1 cellular context compared by ENCODE assay signal in genomic region chr18:67516432-67517223, GRCh38.
TF ChIP-seq lines count a peak whose summit lies in the region.

DSEL (minus strand) TSS chr18:67516720; CDS start chr18:67514608, 2,112 bp downstream.

TF ChIP-seq in HepG2, 621 proteins besides CTCF, POLR2A, EP300 and RAD21 (continued from another document and continues in another):
- no peak for TF ChIP-seq ZNF646 (CRISPR knock-in tag; IDR thresholded peaks at IDR 0.05)
- TF ChIP-seq ZNF142 (CRISPR knock-in tag; IDR thresholded peaks at IDR 0.05): no peak
- TF ChIP-seq ZNF317 (CRISPR knock-in tag; IDR thresholded peaks at IDR 0.05): no peak
- no peak for TF ChIP-seq PATZ1 (CRISPR knock-in tag; IDR thresholded peaks at IDR 0.05)
- 0 out of 2 replicates have a peak, but pooled peaks have one; percentile 75 for TF ChIP-seq ZNF674 (CRISPR knock-in tag; IDR thresholded peaks at IDR 0.05; ENCODE audit: low read depth)
- TF ChIP-seq RFXAP (CRISPR knock-in tag; IDR thresholded peaks at IDR 0.05; ENCODE audit: borderline replicate concordance): no peak
- no peak for TF ChIP-seq ZBED4 (CRISPR knock-in tag; IDR thresholded peaks at IDR 0.05; ENCODE audit: borderline replicate concordance)
- TF ChIP-seq ZFP62 (CRISPR knock-in tag; IDR thresholded peaks at IDR 0.05): no peak
- no peak for TF ChIP-seq HNF1B (CRISPR knock-in tag; IDR thresholded peaks at IDR 0.05)
- TF ChIP-seq ZNF761 (CRISPR knock-in tag; conservative IDR thresholded peaks at IDR 0.05): no peak
- no peak for TF ChIP-seq ZBTB21 (CRISPR knock-in tag; IDR thresholded peaks at IDR 0.05)
- TF ChIP-seq ZSCAN29 (CRISPR knock-in tag; conservative IDR thresholded peaks at IDR 0.05): no peak
- peak; percentile 14; the same call in 1 of the 2 replicates for TF ChIP-seq ZBTB43 (CRISPR knock-in tag; conservative IDR thresholded peaks at IDR 0.05)
- no peak for TF ChIP-seq MLX (CRISPR knock-in tag; IDR thresholded peaks at IDR 0.05)
- TF ChIP-seq DRAP1 (CRISPR knock-in tag; IDR thresholded peaks at IDR 0.05): no peak
- TF ChIP-seq JDP2 (CRISPR knock-in tag; IDR thresholded peaks at IDR 0.05; ENCODE audit: borderline replicate concordance): no peak
- TF ChIP-seq ELF3 (CRISPR knock-in tag; IDR thresholded peaks at IDR 0.05): no peak
- TF ChIP-seq IKZF1 (IDR thresholded peaks at IDR 0.05): no peak
- TF ChIP-seq ZNF446 (CRISPR knock-in tag; IDR thresholded peaks at IDR 0.05): no peak
- no peak; the same call in 1 of the 2 replicates for TF ChIP-seq ZNF460 (CRISPR knock-in tag; IDR thresholded peaks at IDR 0.05; ENCODE audit: borderline replicate concordance)
- TF ChIP-seq ZNF44 (CRISPR knock-in tag; IDR thresholded peaks at IDR 0.05): no peak
- no peak for TF ChIP-seq ZNF350 (CRISPR knock-in tag; IDR thresholded peaks at IDR 0.05; ENCODE audit: borderline replicate concordance, low read depth)
- no peak for TF ChIP-seq ZFAT (CRISPR knock-in tag; conservative IDR thresholded peaks at IDR 0.05)
- TF ChIP-seq CBX5 (CRISPR knock-in tag; IDR thresholded peaks at IDR 0.05; ENCODE audit: borderline replicate concordance): no peak
- no peak for TF ChIP-seq ZHX1 (CRISPR knock-in tag; IDR thresholded peaks at IDR 0.05; ENCODE audit: low read depth)
- TF ChIP-seq BORCS8-MEF2B (CRISPR knock-in tag; IDR thresholded peaks at IDR 0.05): no peak
